In genomic region chr10:96695366-96695765, GRCh38 we compare ENCODE assay signal across 14 cellular contexts. TPM values are rescaled to one million over a fixed set of nuclear protein-coding genes. Genes with fewer than 3 reads are reported as not detected.
DNase-seq lines count a peak whose midpoint lies in the region; ATAC-seq, FAIRE-seq and TF ChIP-seq lines count a peak whose summit lies in the region.
"Had no signal": no experiment of that assay in that cellular context is flagged by ENCODE, and none has a peak within 500 bp of the region (broad histone marks: within the 10 kb centered on the region; RNA-seq: fewer than 3 reads in every experiment).

No MANE protein-coding gene starts in this region.

- H3K9ac ChIP-seq in DND-41 (ENCODE audit: low read depth, low read length): no peak overlapping the region

- no peak overlapping the region for H3K27ac ChIP-seq in DND-41 (ENCODE audit: low read length)
- H3K27ac ChIP-seq in lower lobe of right lung: no peak overlapping the region
- H3K27ac ChIP-seq in ascending aorta: no peak overlapping the region
- H3K27ac ChIP-seq: thoracic aorta, VCaP had no signal

- peak; percentile 50; the same call in 2 of the 3 replicates for ATAC-seq in DND-41 (ENCODE audit: insufficient read depth, low read depth)
- ATAC-seq in lower lobe of right lung: no peak
- no peak for ATAC-seq in GM19463 (IDR thresholded peaks at IDR 0.05; ENCODE audit: unreplicated experiment)
- ATAC-seq: left ventricle myocardium superior had no signal

- H3K9me3 ChIP-seq in DND-41 (ENCODE audit: insufficient read depth, low read length, severe bottlenecking) (no peaks in the 10 kb centered on the region), lower lobe of right lung (no peaks in the 10 kb centered on the region), ascending aorta (no peaks in the 10 kb centered on the region)
- H3K9me3 ChIP-seq: thoracic aorta had no signal

- H3K4me1 ChIP-seq in DND-41 (ENCODE audit: insufficient read depth, low read length) (peaks cover 9% of the 10 kb centered on the region; the same call in 1 of the 2 replicates), lower lobe of right lung (peaks cover 5% of the 10 kb centered on the region), ascending aorta (peaks cover 0 to 3% of the 10 kb centered on the region in 2 donors)

- peaks cover 2% of the 10 kb centered on the region for H3K36me3 Mint-ChIP-seq in T-helper 2 cell treated with Interferon-gamma antibody and Interleukin-4, amounts not matched to agents 5 μg/mL and 100 μg/mL, for 36 hours (ENCODE audit: low read depth)

- TF ChIP-seq CTCF in DND-41 (IDR thresholded peaks at IDR 0.05; ENCODE audit: borderline replicate concordance, extremely low read depth, low read length, poor library complexity, severe bottlenecking) (no peak), lower lobe of right lung (IDR thresholded peaks at IDR 0.05) (no peak), ascending aorta (IDR thresholded peaks at IDR 0.05) (no peak)

- peak overlapping the region; percentile 59 for H3K27ac Mint-ChIP-seq in T-helper 2 cell treated with Interferon-gamma antibody and Interleukin-4, amounts not matched to agents 5 μg/mL and 100 μg/mL, for 36 hours

- intact Hi-C loops in lower lobe of right lung (cut with DNase I) (no loop called here), ascending aorta (cut with DNase I) (no loop called here)

- H3K36me3 ChIP-seq in DND-41 (ENCODE audit: insufficient read depth, low read length) (no peaks in the 10 kb centered on the region), lower lobe of right lung (no peaks in the 10 kb centered on the region), ascending aorta (no peaks in the 10 kb centered on the region)
- H3K36me3 ChIP-seq: thoracic aorta had no signal

- no peaks in the 10 kb centered on the region for H3K79me2 ChIP-seq in DND-41 (ENCODE audit: insufficient read depth, low read length)

- no peak overlapping the region; the same call in 1 of the 2 replicates for H3K4me2 ChIP-seq in DND-41 (ENCODE audit: insufficient read depth, low read length)

- H3K27me3 Mint-ChIP-seq in T-helper 2 cell treated with Interferon-gamma antibody and Interleukin-4, amounts not matched to agents 5 μg/mL and 100 μg/mL, for 36 hours (ENCODE audit: low read depth): no peaks in the 10 kb centered on the region

- no peaks in the 10 kb centered on the region for H4K20me1 ChIP-seq in DND-41 (ENCODE audit: insufficient read depth, low read length)

- peak; percentile 80 for FAIRE-seq in GM19239 (lab: Jason Lieb, UNC)

- H2AFZ ChIP-seq in DND-41 (ENCODE audit: low read depth, low read length): no peak overlapping the region

- peaks cover 5% of the 10 kb centered on the region for H3K27me3 ChIP-seq in DND-41 (ENCODE audit: insufficient read depth, low read length, poor library complexity)
- H3K27me3 ChIP-seq in lower lobe of right lung (ENCODE audit: low read depth): no peaks in the 10 kb centered on the region
- no peaks in the 10 kb centered on the region for H3K27me3 ChIP-seq in ascending aorta

- DNase-seq in DND-41: no peak
- DNase-seq in GM19239 (ENCODE audit: insufficient read length, low spot score): no peak
- peak; percentile 40 for DNase-seq in T-helper 2 cell treated with Interferon-gamma antibody and Interleukin-4, amounts not matched to agents 5 μg/mL and 100 μg/mL, for 36 hours (ENCODE audit: low spot score)
- peak; percentile 24 for DNase-seq in iris pigment epithelial cell (ENCODE audit: low read depth)
- no peak for DNase-seq in lower lobe of right lung
- no peak for DNase-seq in ascending aorta (ENCODE audit: low spot score in 2 of 2)
- no peak for DNase-seq in kidney tubule cell (ENCODE audit: low spot score)
- DNase-seq: left ventricle myocardium superior, NCI-H1048, NCI-H510A treated with DMSO at 0.1 percent for 48 hours, Right ventricle myocardium superior had no signal

- H3K4me3 ChIP-seq in DND-41 (ENCODE audit: low read depth in 1 of 2, low read length in 2 of 2): no peak overlapping the region
- no peak overlapping the region for H3K4me3 ChIP-seq in lower lobe of right lung
- no peak overlapping the region for H3K4me3 ChIP-seq in ascending aorta
- H3K4me3 ChIP-seq: thoracic aorta had no signal

- peaks cover 36% of the 10 kb centered on the region for H3K4me1 Mint-ChIP-seq in T-helper 2 cell treated with Interferon-gamma antibody and Interleukin-4, amounts not matched to agents 5 μg/mL and 100 μg/mL, for 36 hours (ENCODE audit: low read depth)

- H3K4me3 Mint-ChIP-seq in T-helper 2 cell treated with Interferon-gamma antibody and Interleukin-4, amounts not matched to agents 5 μg/mL and 100 μg/mL, for 36 hours: peak overlapping the region; percentile 66

- no peaks in the 10 kb centered on the region for H3K9me3 Mint-ChIP-seq in T-helper 2 cell treated with Interferon-gamma antibody and Interleukin-4, amounts not matched to agents 5 μg/mL and 100 μg/mL, for 36 hours

RNA-seq across cellular contexts. Expression of gene PIK3AP1, which starts 24.9 kb away (rescaled TPM):
- total RNA-seq in lower lobe of right lung: 71.6 TPM
- total RNA-seq in ascending aorta: 5.9 TPM

Comparison
In these comparisons a context has a peak if more than half of its experiments do, and no peak if none do; other contexts are left out.
1. DNase-seq: peak in T-helper 2 cell treated with Interferon-gamma antibody and Interleukin-4, amounts not matched to agents 5 μg/mL and 100 μg/mL, for 36 hours (single experiment) and iris pigment epithelial cell (single experiment); none in DND-41 (single experiment), GM19239 (single experiment), lower lobe of right lung (single experiment), ascending aorta (0 of 2) and kidney tubule cell (single experiment).
2. RNA of gene PIK3AP1, which starts 24.9 kb away (total RNA-seq): 71.6 TPM in lower lobe of right lung (single experiment); 5.9 TPM in ascending aorta (single experiment); every median in the first group is over 10 times any median in the second.